10 cellular contexts compared by ENCODE assay signal in genomic region chr21:41932191-41932575, GRCh38. TPM values are rescaled to one million over a fixed set of nuclear protein-coding genes. Genes with fewer than 3 reads are reported as not detected.
DNase-seq lines count a peak whose midpoint lies in the region; ATAC-seq and TF ChIP-seq lines count a peak whose summit lies in the region.
"Had no signal": no experiment of that assay in that cellular context is flagged by ENCODE, and none has a peak within 500 bp of the region (broad histone marks: within the 10 kb centered on the region; RNA-seq: fewer than 3 reads in every experiment).

No MANE protein-coding gene starts in this region.

- no peaks in the 10 kb centered on the region for H3K9me3 Mint-ChIP-seq in endodermal cell
- no peaks in the 10 kb centered on the region for H3K9me3 Mint-ChIP-seq in naive B cell
- no peaks in the 10 kb centered on the region for H3K9me3 Mint-ChIP-seq in activated CD4-positive, alpha-beta T cell treated with anti-CD3 and anti-CD28 coated beads, Interleukin-2, amount 10 ng/mL, durations not matched to agents 7 days and 5 days
- H3K9me3 Mint-ChIP-seq: activated naive CD8-positive, alpha-beta T cell treated with anti-CD3 and anti-CD28 coated beads, Interleukin-2, amount 50 U/mL, for 24 hours had no signal

- no peaks in the 10 kb centered on the region for H4K20me1 ChIP-seq in Loucy (ENCODE audit: insufficient read depth, low read length, poor library complexity, severe bottlenecking)

- H3K4me1 ChIP-seq in Loucy (ENCODE audit: insufficient read depth, low read length, poor library complexity, severe bottlenecking): peaks cover 38% of the 10 kb centered on the region
- peaks cover 4% of the 10 kb centered on the region for H3K4me1 ChIP-seq in endodermal cell (ENCODE audit: control insufficient read depth, insufficient read depth, low read length)
- H3K4me1 ChIP-seq in SJCRH30: no peaks in the 10 kb centered on the region

- no peak overlapping the region for H3K4me2 ChIP-seq in Loucy (ENCODE audit: low read depth, low read length, poor library complexity, severe bottlenecking)

- H3F3A ChIP-seq in Loucy (ENCODE audit: low read depth): no peaks in the 10 kb centered on the region

- CTCF ChIA-PET in activated CD4-positive, alpha-beta T cell treated with anti-CD3 and anti-CD28 coated beads, Interleukin-2, amount 10 ng/mL, durations not matched to agents 7 days and 5 days (lab: Charles Lee): interaction anchor here (0.9 kb wide), 1 partner anchor 8 kb away, joined by 4 read pairs; no protein-coding TSS in a partner anchor

- no peak overlapping the region for H3K9ac ChIP-seq in Loucy (ENCODE audit: low read depth, low read length, poor library complexity, severe bottlenecking)
- H3K9ac ChIP-seq in endodermal cell (ENCODE audit: extremely low read depth, low read length, poor library complexity, severe bottlenecking): no peak overlapping the region

- H3K79me2 ChIP-seq in Loucy (ENCODE audit: insufficient read depth, low read length): no peaks in the 10 kb centered on the region

- no peak overlapping the region for H3K27ac ChIP-seq in endodermal cell (ENCODE audit: low read depth, low read length)
- H3K27ac ChIP-seq in SJCRH30: no peak overlapping the region

- H3K9me3 ChIP-seq in Loucy (ENCODE audit: insufficient read depth, low read depth, low read length): no peaks in the 10 kb centered on the region
- H3K9me3 ChIP-seq in endodermal cell (ENCODE audit: control insufficient read depth, low read length): no peaks in the 10 kb centered on the region
- no peaks in the 10 kb centered on the region for H3K9me3 ChIP-seq in SJCRH30 (replicated peaks)
- H3K9me3 ChIP-seq: transverse colon had no signal

- no peaks in the 10 kb centered on the region for H3K36me3 ChIP-seq in Loucy (ENCODE audit: insufficient read depth, low read length)
- no peaks in the 10 kb centered on the region for H3K36me3 ChIP-seq in endodermal cell (ENCODE audit: control insufficient read depth, insufficient read depth, low read length)
- H3K36me3 ChIP-seq in SJCRH30: no peaks in the 10 kb centered on the region
- H3K36me3 ChIP-seq: transverse colon had no signal

- H3K27ac Mint-ChIP-seq in endodermal cell: peak overlapping the region; percentile 15
- H3K27ac Mint-ChIP-seq in naive B cell: peak overlapping the region in 2 of 6 donors; percentile 44 to 68
- no peak overlapping the region for H3K27ac Mint-ChIP-seq in activated CD4-positive, alpha-beta T cell treated with anti-CD3 and anti-CD28 coated beads, Interleukin-2, amount 10 ng/mL, durations not matched to agents 7 days and 5 days
- H3K27ac Mint-ChIP-seq: activated naive CD8-positive, alpha-beta T cell treated with anti-CD3 and anti-CD28 coated beads, Interleukin-2, amount 50 U/mL, for 24 hours had no signal

- no peak overlapping the region for H2AFZ ChIP-seq in Loucy (ENCODE audit: low read length)

- 95 to 100% methylated on average over 3 to 12 of the region's 13 CpGs for WGBS in endodermal cell (ENCODE audit: insufficient coverage in 1 of 2, insufficient read length in 1 of 2), 2 experiments

- H3K27me3 ChIP-seq in Loucy (ENCODE audit: insufficient read depth, low read length, poor library complexity, severe bottlenecking) (no peaks in the 10 kb centered on the region), endodermal cell (ENCODE audit: control insufficient read depth, insufficient read depth, low read length, poor library complexity, severe bottlenecking) (no peaks in the 10 kb centered on the region), SJCRH30 (no peaks in the 10 kb centered on the region)
- H3K27me3 ChIP-seq: transverse colon had no signal

- peak; percentile 76 for DNase-seq in AG10803 (ENCODE audit: low read depth)
- DNase-seq in endodermal cell: no peak
- no peak for DNase-seq in naive B cell
- no peak for DNase-seq in SJCRH30
- no peak for DNase-seq in activated CD4-positive, alpha-beta T cell treated with anti-CD3 and anti-CD28 coated beads, Interleukin-2, amount 10 ng/mL, durations not matched to agents 7 days and 5 days
- DNase-seq in NCI-H1930 (lab: John Stamatoyannopoulos, UW): no peak
- no peak for DNase-seq in activated CD4-positive, alpha-beta T cell treated with anti-CD3 and anti-CD28 coated beads for 1 hour
- DNase-seq: activated naive CD8-positive, alpha-beta T cell treated with anti-CD3 and anti-CD28 coated beads, Interleukin-2, amount 50 U/mL, for 24 hours; transverse colon had no signal

- H3K36me3 Mint-ChIP-seq in endodermal cell (ENCODE audit: low read depth) (peaks cover 4% of the 10 kb centered on the region), naive B cell (peaks cover 0 to 4% of the 10 kb centered on the region in 2 donors)
- no peaks in the 10 kb centered on the region for H3K36me3 Mint-ChIP-seq in activated CD4-positive, alpha-beta T cell treated with anti-CD3 and anti-CD28 coated beads, Interleukin-2, amount 10 ng/mL, durations not matched to agents 7 days and 5 days (ENCODE audit: low read depth)

- no peaks in the 10 kb centered on the region for H3K27me3 Mint-ChIP-seq in endodermal cell (ENCODE audit: insufficient read depth)
- no peaks in the 10 kb centered on the region for H3K27me3 Mint-ChIP-seq in naive B cell
- peaks cover 6% of the 10 kb centered on the region for H3K27me3 Mint-ChIP-seq in activated CD4-positive, alpha-beta T cell treated with anti-CD3 and anti-CD28 coated beads, Interleukin-2, amount 10 ng/mL, durations not matched to agents 7 days and 5 days

- H3K4me3 Mint-ChIP-seq in endodermal cell (no peak overlapping the region), naive B cell (peak overlapping the region in 5 of 8 donors; percentile 14 to 91 (median 82))
- H3K4me3 Mint-ChIP-seq in activated CD4-positive, alpha-beta T cell treated with anti-CD3 and anti-CD28 coated beads, Interleukin-2, amount 10 ng/mL, durations not matched to agents 7 days and 5 days: no peak overlapping the region
- H3K4me3 Mint-ChIP-seq: activated naive CD8-positive, alpha-beta T cell treated with anti-CD3 and anti-CD28 coated beads, Interleukin-2, amount 50 U/mL, for 24 hours had no signal

- H3K4me3 ChIP-seq in AG10803 (ENCODE audit: low read length): no peak overlapping the region
- H3K4me3 ChIP-seq in Loucy (ENCODE audit: low read length, poor library complexity, severe bottlenecking): no peak overlapping the region
- no peak overlapping the region for H3K4me3 ChIP-seq in endodermal cell (ENCODE audit: low read length)
- H3K4me3 ChIP-seq in SJCRH30: no peak overlapping the region
- H3K4me3 ChIP-seq: transverse colon had no signal

- H3K9me2 ChIP-seq in Loucy (replicated peaks; ENCODE audit: low read depth, low read length): no peaks in the 10 kb centered on the region

- ATAC-seq in naive B cell (ENCODE audit: low read depth in 2 of 2): no peak
- ATAC-seq: activated naive CD8-positive, alpha-beta T cell treated with anti-CD3 and anti-CD28 coated beads, Interleukin-2, amount 50 U/mL, for 24 hours had no signal

- peaks cover 28% of the 10 kb centered on the region for H3K4me1 Mint-ChIP-seq in endodermal cell
- peaks cover 38 to 64% (median 39%) of the 10 kb centered on the region in 3 donors for H3K4me1 Mint-ChIP-seq in naive B cell
- H3K4me1 Mint-ChIP-seq in activated CD4-positive, alpha-beta T cell treated with anti-CD3 and anti-CD28 coated beads, Interleukin-2, amount 10 ng/mL, durations not matched to agents 7 days and 5 days: peaks cover 35% of the 10 kb centered on the region

- TF ChIP-seq CTCF in AG10803 (conservative IDR thresholded peaks at IDR 0.05; ENCODE audit: low read length): peak; percentile 22; the same call in 1 of the 2 replicates
- peak; percentile 36 for TF ChIP-seq CTCF in Loucy (conservative IDR thresholded peaks at IDR 0.05; ENCODE audit: low read length)
- no peak for TF ChIP-seq CTCF in endodermal cell (conservative IDR thresholded peaks at IDR 0.05)

- POLR2A ChIA-PET in activated CD4-positive, alpha-beta T cell treated with anti-CD3 and anti-CD28 coated beads, Interleukin-2, amount 10 ng/mL, durations not matched to agents 7 days and 5 days (lab: Charles Lee): no interaction called here

RNA-seq across cellular contexts. Expression of gene C2CD2, which starts 21.6 kb away (rescaled TPM):
- total RNA-seq in endodermal cell: 10 to 100 TPM; 26.3 to 28.7 TPM
- 8.9 TPM for polyA plus RNA-seq in endodermal cell (2013, experiment 1 of 2)
- polyA plus RNA-seq in endodermal cell (2013, experiment 2 of 2): 7.2 TPM
- 1 to 10 TPM in 5 of 6 donors, not detected in 1; 2.6 to 4.6 (median 3.4) TPM for polyA plus RNA-seq in naive B cell (ENCODE audit: low read depth in 6 of 6)
- 14.1 and 14.5 TPM in 2 replicates for total RNA-seq in SJCRH30 (2014; rRNA removed; shearing (Covaris generic))
- total RNA-seq in activated CD4-positive, alpha-beta T cell treated with anti-CD3 and anti-CD28 coated beads, Interleukin-2, amount 10 ng/mL, durations not matched to agents 7 days and 5 days: 1 to 10 TPM; 7.0 to 8.8 TPM

RNA-seq across cellular contexts. Expression of gene PRDM15, which starts 53.0 kb away (rescaled TPM):
- total RNA-seq in endodermal cell: 10 to 100 TPM in 1 of 2 donors, 1 to 10 TPM in 1; 8.8 to 10.1 TPM
- polyA plus RNA-seq in endodermal cell (2013, experiment 1 of 2): 8.4 TPM
- polyA plus RNA-seq in endodermal cell (2013, experiment 2 of 2): 10.4 TPM
- polyA plus RNA-seq in naive B cell (ENCODE audit: low read depth in 6 of 6): 1 to 10 TPM in 4 of 6 donors, under 1 TPM in 1, not detected in 1; 0.91 to 3.7 (median 1.4) TPM
- 5.6 and 6.1 TPM in 2 replicates for total RNA-seq in SJCRH30 (2014; rRNA removed; shearing (Covaris generic))
- 10 to 100 TPM in 1 of 2 experiments, 1 to 10 TPM in 1; 10.0 to 10.3 TPM for total RNA-seq in activated CD4-positive, alpha-beta T cell treated with anti-CD3 and anti-CD28 coated beads, Interleukin-2, amount 10 ng/mL, durations not matched to agents 7 days and 5 days

Comparison
In these comparisons a context has a peak if more than half of its experiments do, and no peak if none do; other contexts are left out.
1. H3K4me3 Mint-ChIP-seq: peak in naive B cell (5 of 8); none in endodermal cell (single experiment) and activated CD4-positive, alpha-beta T cell treated with anti-CD3 and anti-CD28 coated beads, Interleukin-2, amount 10 ng/mL, durations not matched to agents 7 days and 5 days (single experiment).